2 cellular contexts compared by ENCODE assay signal in the genomic region with DNA sequence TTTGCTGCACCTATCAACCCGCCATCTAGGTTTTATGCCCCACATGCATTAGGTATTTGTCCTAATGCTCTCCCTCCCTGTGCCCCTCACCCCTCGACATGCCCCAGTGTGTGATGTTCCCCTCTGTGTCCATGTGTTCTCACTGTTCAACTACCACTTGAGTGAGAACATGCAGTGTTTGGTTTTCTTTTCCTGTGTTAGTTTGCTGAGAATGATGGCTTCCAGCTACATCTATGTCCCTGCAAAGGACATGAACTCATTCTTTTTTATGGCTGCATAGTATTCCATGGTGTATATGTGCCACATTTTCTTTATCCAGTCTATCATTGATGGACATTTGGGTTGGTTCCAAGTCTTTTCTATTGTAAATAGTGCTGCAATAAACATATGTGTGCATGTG. TPM values are rescaled to one million over a fixed set of nuclear protein-coding genes. Genes with fewer than 3 reads are reported as not detected.
"Had no signal": no experiment of that assay in that cellular context is flagged by ENCODE, and none has a peak within 500 bp of the region (broad histone marks: within the 10 kb centered on the region; RNA-seq: fewer than 3 reads in every experiment).

No MANE protein-coding gene starts in this region.

RNA-seq across cellular contexts. Expression of gene KCNE5, which starts 12.5 kb away (rescaled TPM):
- total RNA-seq: ascending aorta, body of pancreas had no signal
